ENCODE assay signal across 1 cellular context in genomic region chr2:240611601-240612210, GRCh38.
TF ChIP-seq lines count a peak whose summit lies in the region.

No MANE protein-coding gene starts in this region.

TF ChIP-seq in SK-N-SH, 30 proteins besides CTCF, POLR2A, EP300 and RAD21:
- TF ChIP-seq EZH2phosphoT487 (IDR thresholded peaks at IDR 0.05; ENCODE audit: borderline replicate concordance, low read depth) = no peak
- no peak for TF ChIP-seq NFIC (IDR thresholded peaks at IDR 0.05; ENCODE audit: borderline replicate concordance)
- no peak for TF ChIP-seq SMC3 (IDR thresholded peaks at IDR 0.05; ENCODE audit: low read depth, low read length)
- no peak for TF ChIP-seq SIN3A (IDR thresholded peaks at IDR 0.05; ENCODE audit: borderline replicate concordance, low read depth, low read length)
- no peak for TF ChIP-seq RXRA (IDR thresholded peaks at IDR 0.05; ENCODE audit: borderline replicate concordance, low read depth)
- no peak for TF ChIP-seq MEF2A (IDR thresholded peaks at IDR 0.05; ENCODE audit: borderline replicate concordance, low read depth)
- no peak for TF ChIP-seq ELF1 (IDR thresholded peaks at IDR 0.05)
- no peak for TF ChIP-seq FOXJ3 (CRISPR knock-in tag; IDR thresholded peaks at IDR 0.05)
- no peak for TF ChIP-seq CHD2 (IDR thresholded peaks at IDR 0.05; ENCODE audit: low read length, partially characterized antibody)
- TF ChIP-seq RFX5 (IDR thresholded peaks at IDR 0.05; ENCODE audit: low read length) = no peak
- no peak for TF ChIP-seq USF1 (IDR thresholded peaks at IDR 0.05; ENCODE audit: borderline replicate concordance, low read depth)
- TF ChIP-seq TAF1 (IDR thresholded peaks at IDR 0.05; ENCODE audit: borderline replicate concordance, low read depth, low read length) = no peak
- TF ChIP-seq MAX (IDR thresholded peaks at IDR 0.05; ENCODE audit: low read depth) = no peak
- TF ChIP-seq FOXM1 (IDR thresholded peaks at IDR 0.05; ENCODE audit: low read depth) = no peak
- TF ChIP-seq TEAD4 (IDR thresholded peaks at IDR 0.05; ENCODE audit: borderline replicate concordance, insufficient read depth) = no peak
- no peak for TF ChIP-seq REST (IDR thresholded peaks at IDR 0.05; ENCODE audit: low read depth, low read length)
- TF ChIP-seq NRF1 (IDR thresholded peaks at IDR 0.05; ENCODE audit: low read depth, low read length) = no peak
- TF ChIP-seq GABPA (IDR thresholded peaks at IDR 0.05; ENCODE audit: low read depth) = no peak
